ENCODE assay signal across 1 cellular context in genomic region chr3:187044206-187044605, GRCh38.
TF ChIP-seq lines count a peak whose summit lies in the region.

No MANE protein-coding gene starts in this region.

TF ChIP-seq in GM12878, 131 proteins besides CTCF, POLR2A, EP300 and RAD21 (continued from another document):
- TF ChIP-seq ZBTB11 (CRISPR knock-in tag; IDR thresholded peaks at IDR 0.05) (no peak), NBN (IDR thresholded peaks at IDR 0.05) (peak; percentile 55; the same call in 1 of the 2 replicates), POU2F2 (IDR thresholded peaks at IDR 0.05; ENCODE audit: borderline replicate concordance, low read depth, low read length) (0 out of 3 replicates have a peak, but pooled peaks have one; percentile 16), BCL3 (IDR thresholded peaks at IDR 0.05; ENCODE audit: borderline replicate concordance, insufficient read depth, low read depth, low read length, poor library complexity, severe bottlenecking) (peak; percentile 39), EED (IDR thresholded peaks at IDR 0.05; ENCODE audit: low read depth) (peak; percentile 93), EGR1 (IDR thresholded peaks at IDR 0.05; ENCODE audit: borderline replicate concordance in 1 of 2, low read depth in 2 of 2, low read length in 2 of 2) (no peak), CREM (IDR thresholded peaks at IDR 0.05; ENCODE audit: low read depth) (peak; percentile 59), IKZF1 (conservative IDR thresholded peaks at IDR 0.05) (peak; percentile 71), ATF7 (IDR thresholded peaks at IDR 0.05; ENCODE audit: low read depth) (peak; percentile 93), CBFB (IDR thresholded peaks at IDR 0.05; ENCODE audit: low read depth) (no peak), NR2C2 (IDR thresholded peaks at IDR 0.05; ENCODE audit: borderline replicate concordance, control insufficient read depth, insufficient read length, low read depth) (no peak), ZBTB40 (IDR thresholded peaks at IDR 0.05; ENCODE audit: borderline replicate concordance) (no peak), TCF7 (IDR thresholded peaks at IDR 0.05; ENCODE audit: borderline replicate concordance) (no peak), PRDM15 (CRISPR knock-in tag; IDR thresholded peaks at IDR 0.05) (no peak), KDM1A (IDR thresholded peaks at IDR 0.05; ENCODE audit: borderline replicate concordance) (no peak), ATF2 (IDR thresholded peaks at IDR 0.05; ENCODE audit: low read length) (peak; percentile 95), ZBTB33 (IDR thresholded peaks at IDR 0.05) (no peak), PAX5 (IDR thresholded peaks at IDR 0.05; ENCODE audit: borderline replicate concordance, low read depth, low read length) (no peak; the same call in 1 of the 2 replicates), MAX (IDR thresholded peaks at IDR 0.05; ENCODE audit: low read depth, low read length) (no peak; the same call in 1 of the 2 replicates), ETV6 (conservative IDR thresholded peaks at IDR 0.05 in 1 of 2, IDR thresholded peaks at IDR 0.05 in 1 of 2; ENCODE audit: borderline replicate concordance in 1 of 2, low read depth in 1 of 2) (peak in 1 of 2 experiments; percentile 33; a peak in 1 of 4 replicates), JUNB (IDR thresholded peaks at IDR 0.05) (peak; percentile 70), ZNF207 (IDR thresholded peaks at IDR 0.05; ENCODE audit: borderline replicate concordance) (no peak), WRNIP1 (IDR thresholded peaks at IDR 0.05; ENCODE audit: borderline replicate concordance, low read depth, low read length) (no peak), E2F8 (IDR thresholded peaks at IDR 0.05; ENCODE audit: low read depth, partially characterized antibody) (no peak), CEBPZ (IDR thresholded peaks at IDR 0.05; ENCODE audit: low read depth, low read length) (no peak), BACH1 (IDR thresholded peaks at IDR 0.05; ENCODE audit: borderline replicate concordance) (no peak; the same call in 1 of the 2 replicates)
